In genomic region chr3:195450731-195451229, GRCh38 we compare ENCODE assay signal across 11 cellular contexts. TPM values are rescaled to one million over a fixed set of nuclear protein-coding genes. Genes with fewer than 3 reads are reported as not detected.
DNase-seq lines count a peak whose midpoint lies in the region; ATAC-seq and TF ChIP-seq lines count a peak whose summit lies in the region.
"Had no signal": no experiment of that assay in that cellular context is flagged by ENCODE, and none has a peak within 500 bp of the region (broad histone marks: within the 10 kb centered on the region; RNA-seq: fewer than 3 reads in every experiment).

No MANE protein-coding gene starts in this region.

- H3K9me3 ChIP-seq in HEK293 (ENCODE audit: control insufficient read depth, insufficient read depth, low read depth, low read length) (no peaks in the 10 kb centered on the region), heart left ventricle (peaks cover 0 to 6% (median 0%) of the 10 kb centered on the region in 12 donors), Karpas-422 (ENCODE audit: low read length) (no peaks in the 10 kb centered on the region), mucosa of descending colon (no peaks in the 10 kb centered on the region)

- CTCF ChIA-PET in HEK293 (lab: Yijun Ruan, JAX) = no interaction called here

- H3K79me2 ChIP-seq in Karpas-422 (ENCODE audit: low read length) = no peaks in the 10 kb centered on the region

- no peak overlapping the region for H3K4me2 ChIP-seq in Karpas-422 (ENCODE audit: low read depth, low read length, poor library complexity, severe bottlenecking)

- H3K36me3 ChIP-seq in HEK293 (ENCODE audit: control insufficient read depth in 2 of 2, insufficient read depth in 1 of 2, low read length in 2 of 2) (no peaks in the 10 kb centered on the region), heart left ventricle (no peaks in the 10 kb centered on the region), Karpas-422 (ENCODE audit: insufficient read depth, low read length) (no peaks in the 10 kb centered on the region), mucosa of descending colon (ENCODE audit: low read depth) (no peaks in the 10 kb centered on the region)

- no peaks in the 10 kb centered on the region for H3K9me2 ChIP-seq in Karpas-422 (replicated peaks; ENCODE audit: insufficient read depth, low read length)

- H4K20me1 ChIP-seq in Karpas-422 (ENCODE audit: insufficient read depth, low read depth, low read length) = no peaks in the 10 kb centered on the region

- H3K9ac ChIP-seq in Karpas-422 (ENCODE audit: low read length) = no peak overlapping the region

- no peak for TF ChIP-seq POLR2A in heart left ventricle (IDR thresholded peaks at IDR 0.05)

- intact Hi-C loops in heart left ventricle (cut with DNase I) (no loop called here), mucosa of descending colon (cut with DNase I, micrococcal nuclease) (no loop called here)

- WGBS in heart left ventricle, 4 donors = 37 to 58% (median 49%) methylated on average over 5 of the region's 5 CpGs

- TF ChIP-seq CTCF in HEK293 (tag by site-specific recombination; IDR thresholded peaks at IDR 0.05) = no peak
- no peak for TF ChIP-seq CTCF in heart left ventricle (IDR thresholded peaks at IDR 0.05)
- TF ChIP-seq CTCF in mucosa of descending colon (IDR thresholded peaks at IDR 0.05) = no peak

- H3K27ac ChIP-seq in HEK293 (ENCODE audit: extremely low read depth, low read depth, low read length) = no peak overlapping the region
- peak overlapping the region in 1 of 12 donors; percentile 73 for H3K27ac ChIP-seq in heart left ventricle
- H3K27ac ChIP-seq in Karpas-422 (ENCODE audit: low read length) = no peak overlapping the region
- H3K27ac ChIP-seq: dorsolateral prefrontal cortex had no signal

- H3K27me3 ChIP-seq in heart left ventricle = no peaks in the 10 kb centered on the region
- no peaks in the 10 kb centered on the region for H3K27me3 ChIP-seq in Karpas-422 (ENCODE audit: low read length)
- H3K27me3 ChIP-seq: dorsolateral prefrontal cortex had no signal

- peak; percentile 24 to 52 for DNase-seq in NOMO-1 (lab: John Stamatoyannopoulos, UW; ENCODE audit: unreplicated experiment in 2 of 2)
- DNase-seq in heart left ventricle = no peak
- peak; percentile 41 for DNase-seq in smooth muscle cell of the brain vasculature (ENCODE audit: low read depth, low spot score)
- DNase-seq in Karpas-422 = no peak
- no peak for DNase-seq in mucosa of descending colon
- DNase-seq: dorsolateral prefrontal cortex; stimulated activated naive CD4-positive, alpha-beta T cell treated with Interleukin-2 at 50 U/mL for 16 hours had no signal

- peak in 3 of 4 donors; percentile 48 to 74 (median 56) for ATAC-seq in heart left ventricle
- no peak for ATAC-seq in HG02798 (IDR thresholded peaks at IDR 0.05; ENCODE audit: poor library complexity, unreplicated experiment)
- ATAC-seq in mucosa of descending colon = no peak
- no peak for ATAC-seq in HG03025 (IDR thresholded peaks at IDR 0.05; ENCODE audit: low FRiP score, unreplicated experiment)
- ATAC-seq: HCT116 had no signal

- H3K4me1 ChIP-seq in HEK293 (ENCODE audit: control insufficient read depth, insufficient read depth, low read length) (no peaks in the 10 kb centered on the region), heart left ventricle (peaks cover 0 to 10% (median 0%) of the 10 kb centered on the region in 12 donors), Karpas-422 (ENCODE audit: low read length) (peaks cover 15% of the 10 kb centered on the region), mucosa of descending colon (ENCODE audit: low read depth) (peaks cover 6% of the 10 kb centered on the region)

- no peak overlapping the region for H2AFZ ChIP-seq in Karpas-422 (ENCODE audit: low read length)

- POLR2A ChIA-PET in HEK293 (lab: Yijun Ruan, JAX) = no interaction called here

- H3K4me3 ChIP-seq in HEK293 (ENCODE audit: low read depth, low read length) = no peak overlapping the region
- no peak overlapping the region for H3K4me3 ChIP-seq in heart left ventricle
- H3K4me3 ChIP-seq in Karpas-422 (ENCODE audit: low read length) = no peak overlapping the region
- H3K4me3 ChIP-seq in mucosa of descending colon = no peak overlapping the region
- H3K4me3 ChIP-seq: dorsolateral prefrontal cortex had no signal

TF ChIP-seq in HEK293, 187 proteins besides CTCF, POLR2A, EP300 and RAD21:
- no peak for TF ChIP-seq SALL2 (tag by site-specific recombination; IDR thresholded peaks at IDR 0.05; ENCODE audit: borderline replicate concordance)
- peak; percentile 89 for TF ChIP-seq PRDM10 (tag by site-specific recombination; IDR thresholded peaks at IDR 0.05)

RNA-seq across cellular contexts. Expression of gene ACAP2, which starts 8.0 kb away (rescaled TPM):
- total RNA-seq in heart left ventricle = 10 to 100 TPM; 12.5 to 39.2 (median 16.3) TPM
- polyA plus RNA-seq in heart left ventricle = 1 to 10 TPM; 4.4 to 8.5 TPM
- 188 and 260 TPM in 2 replicates for total RNA-seq in Karpas-422 (2014; rRNA removed; shearing (Covaris generic); ENCODE audit: low replicate concordance)
- 10 to 100 TPM; 55.2 to 69.2 (median 69.2) TPM for total RNA-seq in mucosa of descending colon

Comparison
In these comparisons a context has a peak if more than half of its experiments do, and no peak if none do; other contexts are left out.
1. DNase-seq: peak in NOMO-1 (2 of 2) and smooth muscle cell of the brain vasculature (single experiment); none in heart left ventricle (0 of 5), Karpas-422 (single experiment) and mucosa of descending colon (0 of 3).
2. ATAC-seq: peak in heart left ventricle (3 of 4); none in HG02798 (single experiment), mucosa of descending colon (single experiment) and HG03025 (single experiment).